In genomic region chr9:468766-469496, GRCh38 we compare ENCODE assay signal across 8 cellular contexts. TPM values are rescaled to one million over a fixed set of nuclear protein-coding genes. Genes with fewer than 3 reads are reported as not detected.
DNase-seq lines count a peak whose midpoint lies in the region; ATAC-seq, FAIRE-seq and TF ChIP-seq lines count a peak whose summit lies in the region.

No MANE protein-coding gene starts in this region.

- H3K27ac ChIP-seq in parathyroid adenoma (no peak overlapping the region), ovary (no peak overlapping the region)

- peak overlapping the region; percentile 70 for H3K4me2 ChIP-seq in parathyroid adenoma (ENCODE audit: low read length)

- peak; percentile 54 for FAIRE-seq in endometrium (lab: Jason Lieb, UNC)
- no peak for FAIRE-seq in frontal cortex (lab: Jason Lieb, UNC)

- no peak for TF ChIP-seq EP300 in ovary (IDR thresholded peaks at IDR 0.05)

- no peak for ATAC-seq in HG02870 (IDR thresholded peaks at IDR 0.05; ENCODE audit: unreplicated experiment)

- H3K27me3 ChIP-seq in parathyroid adenoma (ENCODE audit: control insufficient read depth, insufficient read depth, low read length) = no peaks in the 10 kb centered on the region
- H3K27me3 ChIP-seq in ovary = no peaks in the 10 kb centered on the region

- no peaks in the 10 kb centered on the region for H3K36me3 ChIP-seq in parathyroid adenoma (ENCODE audit: control insufficient read depth, insufficient read depth, low read length)
- no peaks in the 10 kb centered on the region for H3K36me3 ChIP-seq in ovary

- H3K9me3 ChIP-seq in parathyroid adenoma (ENCODE audit: control insufficient read depth, low read length) = no peaks in the 10 kb centered on the region
- H3K9me3 ChIP-seq in ovary = no peaks in the 10 kb centered on the region

- H3K4me3 ChIP-seq in parathyroid adenoma (ENCODE audit: low read depth, low read length) (peak overlapping the region; percentile 65), ovary (no peak overlapping the region)

- intact Hi-C loops in ovary (cut with DNase I) = no loop called here

- no peak for TF ChIP-seq POLR2A in ovary (IDR thresholded peaks at IDR 0.05)

- WGBS in ovary, 3 donors = 30 to 37% (median 34%) methylated on average over 9 of the region's 10 CpGs

- no peaks in the 10 kb centered on the region for H3K79me2 ChIP-seq in parathyroid adenoma

- H2AFZ ChIP-seq in parathyroid adenoma = peak overlapping the region; percentile 40

- no peak overlapping the region for H3K9ac ChIP-seq in parathyroid adenoma

- in situ Hi-C loops in G401 (cut with HindIII; ENCODE audit: low sequenced_read_pairs) = no loop called here

- no peak for TF ChIP-seq CTCF in parathyroid adenoma (IDR thresholded peaks at IDR 0.05)
- no peak for TF ChIP-seq CTCF in ovary (IDR thresholded peaks at IDR 0.05)

- DNase-seq in G401 (ENCODE audit: low spot score) = peak; percentile 42
- peak; percentile 15 for DNase-seq in OCI-M1 (lab: John Stamatoyannopoulos, UW)
- no peak for DNase-seq in frontal cortex (ENCODE audit: low spot score in 2 of 2)
- no peak for DNase-seq in ovary
- no peak for DNase-seq in mesenteric fat pad (ENCODE audit: low spot score)

- H3K4me1 ChIP-seq in parathyroid adenoma (peaks cover 9% of the 10 kb centered on the region), ovary (ENCODE audit: insufficient read depth) (peaks cover 5% of the 10 kb centered on the region)

RNA-seq across cellular contexts. Expression of gene KANK1, which starts 35.6 kb away (rescaled TPM):
- 0.31 TPM in 1 of 2 replicates, not detected in the other for total RNA-seq in G401 (2014; rRNA removed; shearing (Covaris generic))
- 6.1 TPM for total RNA-seq in frontal cortex
- total RNA-seq in ovary = 10 to 100 TPM; 17.3 to 32.7 (median 26.3) TPM
- 10 to 100 TPM; 23.6 to 46.1 TPM for polyA plus RNA-seq in ovary
- total RNA-seq in mesenteric fat pad = 122 TPM

Comparison
In these comparisons a context has a peak if more than half of its experiments do, and no peak if none do; other contexts are left out.
1. DNase-seq: peak in G401 (single experiment) and OCI-M1 (single experiment); none in frontal cortex (0 of 2), ovary (0 of 5) and mesenteric fat pad (single experiment).